ENCODE assay signal across 9 cellular contexts in the genomic region with DNA sequence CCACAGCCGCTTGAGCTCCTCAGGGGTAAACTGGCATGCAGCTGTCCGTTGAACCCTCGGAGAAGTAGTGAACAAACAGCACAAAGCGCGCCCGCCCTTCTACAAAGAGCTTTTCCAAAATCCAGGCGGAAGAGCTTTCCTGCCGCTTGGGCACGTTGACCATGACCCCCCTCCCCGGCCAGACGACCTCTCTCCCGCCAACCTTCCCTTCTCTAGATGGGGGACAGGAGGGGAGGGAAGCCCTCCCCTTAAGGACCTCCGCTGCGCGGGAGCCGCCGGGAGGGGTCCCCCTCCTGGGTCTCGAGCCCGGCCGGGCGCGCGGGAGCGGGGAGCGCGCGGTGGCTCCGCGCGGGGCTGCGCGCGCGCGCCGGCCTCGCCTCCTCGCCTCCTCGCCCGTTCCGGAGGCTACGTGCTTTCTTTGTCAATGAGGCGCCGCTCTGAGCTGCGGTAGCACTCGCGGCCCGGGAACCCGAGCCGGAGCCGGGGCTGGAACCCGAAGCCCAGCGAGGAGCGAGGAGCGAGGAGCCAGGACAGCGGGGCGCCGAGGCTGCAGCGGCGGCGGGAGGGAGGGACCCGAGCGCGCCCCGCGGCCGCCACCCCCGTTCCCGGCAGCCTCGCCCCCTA. TPM values are rescaled to one million over a fixed set of nuclear protein-coding genes. Genes with fewer than 3 reads are reported as not detected.
DNase-seq lines count a peak whose midpoint lies in the region; ATAC-seq and TF ChIP-seq lines count a peak whose summit lies in the region.
"Had no signal": no experiment of that assay in that cellular context is flagged by ENCODE, and none has a peak within 500 bp of the region (broad histone marks: within the 10 kb centered on the region; RNA-seq: fewer than 3 reads in every experiment).

A gene (plus strand): TSS at position 421 of the 624 bp plus-strand sequence.

- H3K4me3 ChIP-seq in Karpas-422 (ENCODE audit: low read length) (peak within 1 kb of the TSS; percentile 65), astrocyte of the spinal cord (ENCODE audit: low read depth, low read length) (peak within 1 kb of the TSS; percentile 64), tibial artery (peak within 1 kb of the TSS; percentile 38 to 53)

- intact Hi-C loops in tibial artery (cut with DNase I; ENCODE audit: low total_unique reads): no loop called here

- no peaks in the 10 kb centered on the region for H4K20me1 ChIP-seq in Karpas-422 (ENCODE audit: insufficient read depth, low read depth, low read length)

- H3K9me3 ChIP-seq in Karpas-422 (ENCODE audit: low read length) (no peaks in the 10 kb centered on the region), tibial artery (no peaks in the 10 kb centered on the region)

- peak within 1 kb of the TSS; percentile 73 for H3K4me2 ChIP-seq in Karpas-422 (ENCODE audit: low read depth, low read length, poor library complexity, severe bottlenecking)

- H3K36me3 ChIP-seq in Karpas-422 (ENCODE audit: insufficient read depth, low read length) (no peaks in the 10 kb centered on the region), tibial artery (no peaks in the 10 kb centered on the region)

- TF ChIP-seq CTCF in astrocyte of the spinal cord (IDR thresholded peaks at IDR 0.05; ENCODE audit: low read depth, low read length) (no peak), tibial artery (IDR thresholded peaks at IDR 0.05) (no peak)

- DNase-seq in DMS 273 (lab: John Stamatoyannopoulos, UW; ENCODE audit: unreplicated experiment) (peak; percentile 72), DMS 273 treated with DMSO at 0.1 percent for 48 hours (lab: John Stamatoyannopoulos, UW) (no peak), Karpas-422 (peak; percentile 76), astrocyte of the spinal cord (ENCODE audit: low read depth, low spot score) (peak; percentile 35), kidney tubule cell (ENCODE audit: low spot score) (peak; percentile 28), tibial artery (no peak)

- no peak within 1 kb of the TSS for H3K27ac ChIP-seq in Karpas-422 (ENCODE audit: low read length)
- no peak within 1 kb of the TSS for H3K27ac ChIP-seq in tibial artery
- H3K27ac ChIP-seq: 22Rv1 had no signal

- in situ Hi-C loops in astrocyte of the spinal cord (cut with HindIII; ENCODE audit: low sequenced_read_pairs): no loop called here

- H3K79me2 ChIP-seq in Karpas-422 (ENCODE audit: low read length): no peaks in the 10 kb centered on the region

- no peak for ATAC-seq in HG02678 (IDR thresholded peaks at IDR 0.05; ENCODE audit: unreplicated experiment)
- no peak for ATAC-seq in activated CD4-positive, CD25-positive, alpha-beta regulatory T cell treated with anti-CD3 and anti-CD28 coated beads, Interleukin-2, amount 50 U/mL, for 24 hours

- H3K27me3 ChIP-seq in Karpas-422 (ENCODE audit: low read length): no peaks in the 10 kb centered on the region
- peaks cover 0 to 51% of the 10 kb centered on the region in 2 donors for H3K27me3 ChIP-seq in tibial artery

- peak within 1 kb of the TSS; percentile 61 for H3K9ac ChIP-seq in Karpas-422 (ENCODE audit: low read length)

- peak within 1 kb of the TSS; percentile 27; the same call in 1 of the 2 replicates for H2AFZ ChIP-seq in Karpas-422 (ENCODE audit: low read length)

- H3K9me2 ChIP-seq in Karpas-422 (replicated peaks; ENCODE audit: insufficient read depth, low read length): no peaks in the 10 kb centered on the region

- peaks cover 38% of the 10 kb centered on the region for H3K4me1 ChIP-seq in Karpas-422 (ENCODE audit: low read length)
- H3K4me1 ChIP-seq in tibial artery: peaks cover 0 to 18% (median 12%) of the 10 kb centered on the region in 4 donors

RNA-seq across cellular contexts. Expression of the gene that starts here (rescaled TPM):
- 1.4 and 3.5 TPM in 2 replicates for total RNA-seq in Karpas-422 (2014; rRNA removed; shearing (Covaris generic); ENCODE audit: low replicate concordance)

Comparison
In these comparisons a context has a peak if more than half of its experiments do, and no peak if none do; other contexts are left out.
1. DNase-seq: peak in DMS 273 (single experiment), Karpas-422 (single experiment), astrocyte of the spinal cord (single experiment) and kidney tubule cell (single experiment); none in DMS 273 treated with DMSO at 0.1 percent for 48 hours (single experiment) and tibial artery (0 of 2).
2. Peak in every context shown above with its lines, with median percentiles within 50 percentile points of each other: H3K4me3 ChIP-seq.